1 cellular context compared by ENCODE assay signal in genomic region chr7:26348234-26348851, GRCh38.
TF ChIP-seq lines count a peak whose summit lies in the region.

No MANE protein-coding gene starts in this region.

TF ChIP-seq in HepG2, 621 proteins besides CTCF, POLR2A, EP300 and RAD21 (continues in another document):
- TF ChIP-seq ZNF672 (CRISPR knock-in tag; IDR thresholded peaks at IDR 0.05) (no peak), ZMAT3 (CRISPR knock-in tag; conservative IDR thresholded peaks at IDR 0.05) (peak; percentile 70; the same call in 1 of the 2 replicates), ZNF605 (CRISPR knock-in tag; IDR thresholded peaks at IDR 0.05) (peak; percentile 82; the same call in 1 of the 2 replicates), FOSL2 (CRISPR knock-in tag; IDR thresholded peaks at IDR 0.05) (0 out of 2 replicates have a peak, but pooled peaks have one; percentile 23), GATAD2A (CRISPR knock-in tag; IDR thresholded peaks at IDR 0.05) (peak; percentile 47; the same call in 1 of the 2 replicates), REPIN1 (CRISPR knock-in tag; IDR thresholded peaks at IDR 0.05; ENCODE audit: borderline replicate concordance, low read depth) (no peak; the same call in 1 of the 2 replicates), MXD1 (CRISPR knock-in tag; IDR thresholded peaks at IDR 0.05) (0 out of 2 replicates have a peak, but pooled peaks have one; percentile 31), HNF4A (CRISPR knock-in tag; IDR thresholded peaks at IDR 0.05) (peak; percentile 52), MLLT10 (CRISPR knock-in tag; IDR thresholded peaks at IDR 0.05) (no peak), ZNF232 (CRISPR knock-in tag; IDR thresholded peaks at IDR 0.05; ENCODE audit: borderline replicate concordance) (peak; percentile 89; the same call in 1 of the 2 replicates), ASH2L (IDR thresholded peaks at IDR 0.05; ENCODE audit: insufficient read length, low read depth, low read length) (peak; percentile 45), ZNF263 (CRISPR knock-in tag; IDR thresholded peaks at IDR 0.05) (peak; percentile 90), CEBPG (CRISPR knock-in tag; IDR thresholded peaks at IDR 0.05) (0 out of 2 replicates have a peak, but pooled peaks have one; percentile 2), CREM (IDR thresholded peaks at IDR 0.05) (peak; percentile 31; the same call in 1 of the 2 replicates), CREM (CRISPR knock-in tag; IDR thresholded peaks at IDR 0.05) (no peak), MEIS1 (CRISPR knock-in tag; IDR thresholded peaks at IDR 0.05; ENCODE audit: borderline replicate concordance) (no peak), USF2 (IDR thresholded peaks at IDR 0.05; ENCODE audit: low read depth, low read length) (no peak), USF2 (CRISPR knock-in tag; IDR thresholded peaks at IDR 0.05; ENCODE audit: borderline replicate concordance) (peak; percentile 55; the same call in 1 of the 2 replicates), KLF11 (CRISPR knock-in tag; IDR thresholded peaks at IDR 0.05) (peak; percentile 15; the same call in 1 of the 2 replicates), YEATS4 (CRISPR knock-in tag; IDR thresholded peaks at IDR 0.05; ENCODE audit: borderline replicate concordance) (0 out of 2 replicates have a peak, but pooled peaks have one; percentile 55), RBM22 (optimal IDR thresholded peaks at IDR 0.05; ENCODE audit: low read length) (no peak), ZNF235 (CRISPR knock-in tag; IDR thresholded peaks at IDR 0.05; ENCODE audit: borderline replicate concordance) (0 out of 2 replicates have a peak, but pooled peaks have one; percentile 41), FOXP1 (IDR thresholded peaks at IDR 0.05) (no peak), FOXP1 (CRISPR knock-in tag; IDR thresholded peaks at IDR 0.05) (peak; percentile 32; the same call in 1 of the 2 replicates), ZSCAN12 (CRISPR knock-in tag; IDR thresholded peaks at IDR 0.05) (0 out of 2 replicates have a peak, but pooled peaks have one; percentile 63), KLF16 (CRISPR knock-in tag; IDR thresholded peaks at IDR 0.05) (peak in 1 of 2 experiments; percentile 12; a peak in 1 of 4 replicates), ZNF678 (CRISPR knock-in tag; IDR thresholded peaks at IDR 0.05) (0 out of 2 replicates have a peak, but pooled peaks have one; percentile 59), ZNF614 (CRISPR knock-in tag; IDR thresholded peaks at IDR 0.05; ENCODE audit: borderline replicate concordance) (peak; percentile 32; the same call in 1 of the 2 replicates), ZBTB20 (CRISPR knock-in tag; IDR thresholded peaks at IDR 0.05; ENCODE audit: borderline replicate concordance, low read depth) (no peak), RARA (CRISPR knock-in tag; IDR thresholded peaks at IDR 0.05) (peak; percentile 48; the same call in 1 of the 2 replicates), ZNF180 (CRISPR knock-in tag; IDR thresholded peaks at IDR 0.05; ENCODE audit: borderline replicate concordance, low read depth) (no peak), CSRNP1 (CRISPR knock-in tag; IDR thresholded peaks at IDR 0.05) (0 out of 2 replicates have a peak, but pooled peaks have one; percentile 17), ZNF777 (CRISPR knock-in tag; IDR thresholded peaks at IDR 0.05) (0 out of 2 replicates have a peak, but pooled peaks have one; percentile 31), THAP11 (CRISPR knock-in tag; IDR thresholded peaks at IDR 0.05) (peak; percentile 45; the same call in 1 of the 2 replicates), ISL2 (CRISPR knock-in tag; IDR thresholded peaks at IDR 0.05) (peak; percentile 40; the same call in 1 of the 2 replicates), TAF1 (CRISPR knock-in tag; IDR thresholded peaks at IDR 0.05) (peak; percentile 36; the same call in 1 of the 2 replicates), KMT2B (CRISPR knock-in tag; IDR thresholded peaks at IDR 0.05) (peak; percentile 23; the same call in 1 of the 2 replicates), ZNF816 (CRISPR knock-in tag; IDR thresholded peaks at IDR 0.05; ENCODE audit: borderline replicate concordance) (peak; percentile 83; the same call in 1 of the 2 replicates), NKX3-1 (CRISPR knock-in tag; IDR thresholded peaks at IDR 0.05) (0 out of 2 replicates have a peak, but pooled peaks have one; percentile 67), LCORL (IDR thresholded peaks at IDR 0.05) (no peak), LCORL (CRISPR knock-in tag; IDR thresholded peaks at IDR 0.05) (peak; percentile 48; the same call in 1 of the 2 replicates), REXO4 (CRISPR knock-in tag; IDR thresholded peaks at IDR 0.05; ENCODE audit: borderline replicate concordance) (no peak), ZNF557 (CRISPR knock-in tag; IDR thresholded peaks at IDR 0.05) (0 out of 2 replicates have a peak, but pooled peaks have one; percentile 49), ZNF713 (CRISPR knock-in tag; IDR thresholded peaks at IDR 0.05) (peak; percentile 63; the same call in 1 of the 2 replicates), MTA1 (CRISPR knock-in tag; IDR thresholded peaks at IDR 0.05; ENCODE audit: borderline replicate concordance) (no peak), NR2F6 (IDR thresholded peaks at IDR 0.05) (peak; percentile 27; the same call in 1 of the 2 replicates), NR2F6 (CRISPR knock-in tag; IDR thresholded peaks at IDR 0.05) (peak; percentile 64; the same call in 1 of the 2 replicates)
- TF ChIP-seq, protein P1, sequence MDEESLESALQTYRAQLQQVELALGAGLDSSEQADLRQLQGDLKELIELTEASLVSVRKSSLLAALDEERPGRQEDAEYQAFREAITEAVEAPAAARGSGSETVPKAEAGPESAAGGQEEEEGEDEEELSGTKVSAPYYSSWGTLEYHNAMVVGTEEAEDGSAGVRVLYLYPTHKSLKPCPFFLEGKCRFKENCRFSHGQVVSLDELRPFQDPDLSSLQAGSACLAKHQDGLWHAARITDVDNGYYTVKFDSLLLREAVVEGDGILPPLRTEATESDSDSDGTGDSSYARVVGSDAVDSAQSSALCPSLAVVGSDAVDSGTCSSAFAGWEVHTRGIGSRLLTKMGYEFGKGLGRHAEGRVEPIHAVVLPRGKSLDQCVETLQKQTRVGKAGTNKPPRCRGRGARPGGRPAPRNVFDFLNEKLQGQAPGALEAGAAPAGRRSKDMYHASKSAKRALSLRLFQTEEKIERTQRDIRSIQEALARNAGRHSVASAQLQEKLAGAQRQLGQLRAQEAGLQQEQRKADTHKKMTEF (CRISPR knock-in tag; IDR thresholded peaks at IDR 0.05) = peak; percentile 71; the same call in 1 of the 2 replicates
- TF ChIP-seq, protein P2, sequence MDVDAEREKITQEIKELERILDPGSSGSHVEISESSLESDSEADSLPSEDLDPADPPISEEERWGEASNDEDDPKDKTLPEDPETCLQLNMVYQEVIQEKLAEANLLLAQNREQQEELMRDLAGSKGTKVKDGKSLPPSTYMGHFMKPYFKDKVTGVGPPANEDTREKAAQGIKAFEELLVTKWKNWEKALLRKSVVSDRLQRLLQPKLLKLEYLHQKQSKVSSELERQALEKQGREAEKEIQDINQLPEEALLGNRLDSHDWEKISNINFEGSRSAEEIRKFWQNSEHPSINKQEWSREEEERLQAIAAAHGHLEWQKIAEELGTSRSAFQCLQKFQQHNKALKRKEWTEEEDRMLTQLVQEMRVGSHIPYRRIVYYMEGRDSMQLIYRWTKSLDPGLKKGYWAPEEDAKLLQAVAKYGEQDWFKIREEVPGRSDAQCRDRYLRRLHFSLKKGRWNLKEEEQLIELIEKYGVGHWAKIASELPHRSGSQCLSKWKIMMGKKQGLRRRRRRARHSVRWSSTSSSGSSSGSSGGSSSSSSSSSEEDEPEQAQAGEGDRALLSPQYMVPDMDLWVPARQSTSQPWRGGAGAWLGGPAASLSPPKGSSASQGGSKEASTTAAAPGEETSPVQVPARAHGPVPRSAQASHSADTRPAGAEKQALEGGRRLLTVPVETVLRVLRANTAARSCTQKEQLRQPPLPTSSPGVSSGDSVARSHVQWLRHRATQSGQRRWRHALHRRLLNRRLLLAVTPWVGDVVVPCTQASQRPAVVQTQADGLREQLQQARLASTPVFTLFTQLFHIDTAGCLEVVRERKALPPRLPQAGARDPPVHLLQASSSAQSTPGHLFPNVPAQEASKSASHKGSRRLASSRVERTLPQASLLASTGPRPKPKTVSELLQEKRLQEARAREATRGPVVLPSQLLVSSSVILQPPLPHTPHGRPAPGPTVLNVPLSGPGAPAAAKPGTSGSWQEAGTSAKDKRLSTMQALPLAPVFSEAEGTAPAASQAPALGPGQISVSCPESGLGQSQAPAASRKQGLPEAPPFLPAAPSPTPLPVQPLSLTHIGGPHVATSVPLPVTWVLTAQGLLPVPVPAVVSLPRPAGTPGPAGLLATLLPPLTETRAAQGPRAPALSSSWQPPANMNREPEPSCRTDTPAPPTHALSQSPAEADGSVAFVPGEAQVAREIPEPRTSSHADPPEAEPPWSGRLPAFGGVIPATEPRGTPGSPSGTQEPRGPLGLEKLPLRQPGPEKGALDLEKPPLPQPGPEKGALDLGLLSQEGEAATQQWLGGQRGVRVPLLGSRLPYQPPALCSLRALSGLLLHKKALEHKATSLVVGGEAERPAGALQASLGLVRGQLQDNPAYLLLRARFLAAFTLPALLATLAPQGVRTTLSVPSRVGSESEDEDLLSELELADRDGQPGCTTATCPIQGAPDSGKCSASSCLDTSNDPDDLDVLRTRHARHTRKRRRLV (CRISPR knock-in tag; IDR thresholded peaks at IDR 0.05) = 0 out of 2 replicates have a peak, but pooled peaks have one; percentile 13
- TF ChIP-seq, protein P3, sequence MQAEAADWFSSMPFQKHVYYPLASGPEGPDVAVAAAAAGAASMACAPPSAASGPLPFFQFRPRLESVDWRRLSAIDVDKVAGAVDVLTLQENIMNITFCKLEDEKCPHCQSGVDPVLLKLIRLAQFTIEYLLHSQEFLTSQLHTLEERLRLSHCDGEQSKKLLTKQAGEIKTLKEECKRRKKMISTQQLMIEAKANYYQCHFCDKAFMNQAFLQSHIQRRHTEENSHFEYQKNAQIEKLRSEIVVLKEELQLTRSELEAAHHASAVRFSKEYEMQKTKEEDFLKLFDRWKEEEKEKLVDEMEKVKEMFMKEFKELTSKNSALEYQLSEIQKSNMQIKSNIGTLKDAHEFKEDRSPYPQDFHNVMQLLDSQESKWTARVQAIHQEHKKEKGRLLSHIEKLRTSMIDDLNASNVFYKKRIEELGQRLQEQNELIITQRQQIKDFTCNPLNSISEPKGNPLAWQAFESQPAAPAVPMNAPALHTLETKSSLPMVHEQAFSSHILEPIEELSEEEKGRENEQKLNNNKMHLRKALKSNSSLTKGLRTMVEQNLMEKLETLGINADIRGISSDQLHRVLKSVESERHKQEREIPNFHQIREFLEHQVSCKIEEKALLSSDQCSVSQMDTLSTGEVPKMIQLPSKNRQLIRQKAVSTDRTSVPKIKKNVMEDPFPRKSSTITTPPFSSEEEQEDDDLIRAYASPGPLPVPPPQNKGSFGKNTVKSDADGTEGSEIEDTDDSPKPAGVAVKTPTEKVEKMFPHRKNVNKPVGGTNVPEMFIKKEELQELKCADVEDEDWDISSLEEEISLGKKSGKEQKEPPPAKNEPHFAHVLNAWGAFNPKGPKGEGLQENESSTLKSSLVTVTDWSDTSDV (CRISPR knock-in tag; IDR thresholded peaks at IDR 0.05) = no peak
- TF ChIP-seq, protein P4, sequence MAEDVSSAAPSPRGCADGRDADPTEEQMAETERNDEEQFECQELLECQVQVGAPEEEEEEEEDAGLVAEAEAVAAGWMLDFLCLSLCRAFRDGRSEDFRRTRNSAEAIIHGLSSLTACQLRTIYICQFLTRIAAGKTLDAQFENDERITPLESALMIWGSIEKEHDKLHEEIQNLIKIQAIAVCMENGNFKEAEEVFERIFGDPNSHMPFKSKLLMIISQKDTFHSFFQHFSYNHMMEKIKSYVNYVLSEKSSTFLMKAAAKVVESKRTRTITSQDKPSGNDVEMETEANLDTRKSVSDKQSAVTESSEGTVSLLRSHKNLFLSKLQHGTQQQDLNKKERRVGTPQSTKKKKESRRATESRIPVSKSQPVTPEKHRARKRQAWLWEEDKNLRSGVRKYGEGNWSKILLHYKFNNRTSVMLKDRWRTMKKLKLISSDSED (CRISPR knock-in tag; IDR thresholded peaks at IDR 0.05) = no peak
- TF ChIP-seq, protein P5, sequence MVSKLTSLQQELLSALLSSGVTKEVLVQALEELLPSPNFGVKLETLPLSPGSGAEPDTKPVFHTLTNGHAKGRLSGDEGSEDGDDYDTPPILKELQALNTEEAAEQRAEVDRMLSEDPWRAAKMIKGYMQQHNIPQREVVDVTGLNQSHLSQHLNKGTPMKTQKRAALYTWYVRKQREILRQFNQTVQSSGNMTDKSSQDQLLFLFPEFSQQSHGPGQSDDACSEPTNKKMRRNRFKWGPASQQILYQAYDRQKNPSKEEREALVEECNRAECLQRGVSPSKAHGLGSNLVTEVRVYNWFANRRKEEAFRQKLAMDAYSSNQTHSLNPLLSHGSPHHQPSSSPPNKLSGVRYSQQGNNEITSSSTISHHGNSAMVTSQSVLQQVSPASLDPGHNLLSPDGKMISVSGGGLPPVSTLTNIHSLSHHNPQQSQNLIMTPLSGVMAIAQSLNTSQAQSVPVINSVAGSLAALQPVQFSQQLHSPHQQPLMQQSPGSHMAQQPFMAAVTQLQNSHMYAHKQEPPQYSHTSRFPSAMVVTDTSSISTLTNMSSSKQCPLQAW (CRISPR knock-in tag; IDR thresholded peaks at IDR 0.05) = peak; percentile 81
